2 cellular contexts compared by ENCODE assay signal in the genomic region with DNA sequence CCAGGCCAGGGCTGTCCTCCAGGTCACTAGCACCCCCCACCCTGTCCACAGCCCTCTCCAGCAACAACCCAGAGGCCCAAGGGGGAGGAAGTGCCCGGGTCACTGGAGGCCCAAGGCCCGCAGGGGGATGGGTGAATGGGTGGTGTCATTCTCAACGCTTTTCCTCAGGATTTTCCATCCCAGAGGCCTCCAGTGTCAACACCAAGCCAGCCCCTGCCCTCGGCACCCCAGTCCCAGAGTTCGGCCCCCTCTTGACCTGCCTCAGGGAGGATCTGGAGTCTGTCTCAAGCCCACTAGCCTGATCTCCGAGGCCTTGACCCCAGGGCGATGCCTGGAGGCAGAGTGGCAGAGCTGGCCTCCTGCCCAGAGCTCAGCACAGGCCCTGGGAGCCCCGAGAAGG.
TF ChIP-seq lines count a peak whose summit lies in the region.

No MANE protein-coding gene starts in this region.

TF ChIP-seq in A549, 52 proteins besides CTCF, POLR2A, EP300 and RAD21:
- TF ChIP-seq HMGXB4 (CRISPR knock-in tag; IDR thresholded peaks at IDR 0.05; ENCODE audit: borderline replicate concordance), result no peak
- TF ChIP-seq ZNF302 (CRISPR knock-in tag; IDR thresholded peaks at IDR 0.05), result no peak
- TF ChIP-seq ZFP36 (IDR thresholded peaks at IDR 0.05; ENCODE audit: borderline replicate concordance, partially characterized antibody), result no peak
- no peak for TF ChIP-seq TP53 (CRISPR knock-in tag; IDR thresholded peaks at IDR 0.05)
- TF ChIP-seq FOSL2 (IDR thresholded peaks at IDR 0.05), result no peak
- no peak for TF ChIP-seq FOSL2 (CRISPR knock-in tag; IDR thresholded peaks at IDR 0.05)
- no peak for TF ChIP-seq USF2 (IDR thresholded peaks at IDR 0.05)
- no peak for TF ChIP-seq CHD4 (IDR thresholded peaks at IDR 0.05; ENCODE audit: borderline replicate concordance)
- TF ChIP-seq MAZ (IDR thresholded peaks at IDR 0.05; ENCODE audit: borderline replicate concordance, low read depth, low read length), result no peak
- no peak for TF ChIP-seq SMC3 (IDR thresholded peaks at IDR 0.05)
- no peak for TF ChIP-seq FOXS1 (CRISPR knock-in tag; IDR thresholded peaks at IDR 0.05)
- TF ChIP-seq, protein P1, sequence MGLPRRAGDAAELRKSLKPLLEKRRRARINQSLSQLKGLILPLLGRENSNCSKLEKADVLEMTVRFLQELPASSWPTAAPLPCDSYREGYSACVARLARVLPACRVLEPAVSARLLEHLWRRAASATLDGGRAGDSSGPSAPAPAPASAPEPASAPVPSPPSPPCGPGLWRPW (IDR thresholded peaks at IDR 0.05), result no peak
- TF ChIP-seq PBX3 (IDR thresholded peaks at IDR 0.05), result no peak
- TF ChIP-seq ESRRA (IDR thresholded peaks at IDR 0.05; ENCODE audit: borderline replicate concordance, low read length), result no peak
- TF ChIP-seq EHF (CRISPR knock-in tag; IDR thresholded peaks at IDR 0.05), result no peak
- TF ChIP-seq RNF2 (IDR thresholded peaks at IDR 0.05; ENCODE audit: borderline replicate concordance, low read depth), result no peak

TF ChIP-seq in IMR-90, 13 proteins besides CTCF, POLR2A, EP300 and RAD21:
- TF ChIP-seq MAZ (IDR thresholded peaks at IDR 0.05; ENCODE audit: borderline replicate concordance, low read depth, low read length) (no peak), SMC3 (IDR thresholded peaks at IDR 0.05; ENCODE audit: low read depth, low read length) (no peak), RCOR1 (IDR thresholded peaks at IDR 0.05; ENCODE audit: insufficient replicate concordance, low read length) (no peak), MXI1 (IDR thresholded peaks at IDR 0.05; ENCODE audit: borderline replicate concordance, low read depth, low read length) (no peak)
